ENCODE assay signal across 20 cellular contexts in genomic region chr3:48567500-48567899, GRCh38. TPM values are rescaled to one million over a fixed set of nuclear protein-coding genes. Genes with fewer than 3 reads are reported as not detected.
DNase-seq lines count a peak whose midpoint lies in the region; ATAC-seq and TF ChIP-seq lines count a peak whose summit lies in the region.
"Had no signal": no experiment of that assay in that cellular context is flagged by ENCODE, and none has a peak within 500 bp of the region (broad histone marks: within the 10 kb centered on the region; RNA-seq: fewer than 3 reads in every experiment).

No MANE protein-coding gene starts in this region.

- H3K9me3 Mint-ChIP-seq in HFFc6 (no peaks in the 10 kb centered on the region), endothelial cell (ENCODE audit: unreplicated experiment) (no peaks in the 10 kb centered on the region), osteocyte (ENCODE audit: unreplicated experiment) (no peaks in the 10 kb centered on the region)
- H3K9me3 Mint-ChIP-seq in activated T-helper 17 cell treated with anti-CD3 and anti-CD28 coated beads, Interleukin-2, amount 50 U/mL, for 72 hours, result no peaks in the 10 kb centered on the region
- H3K9me3 Mint-ChIP-seq: CD8-positive, alpha-beta T cell; GM23338; H9 had no signal

- DNase-seq in HFFc6 (no peak), endothelial cell (ENCODE audit: low spot score) (no peak), osteocyte (ENCODE audit: extremely low spot score, unreplicated experiment) (no peak), NCI-H446 (lab: John Stamatoyannopoulos, UW) (no peak), NCI-H187 (lab: John Stamatoyannopoulos, UW) (no peak)
- DNase-seq: AML-193; Caco-2; CD8-positive, alpha-beta T cell; H9; KG1; MM.1S; NCI-H2029 treated with DMSO at 0.1 percent for 48 hours; NCI-H510A; NCI-H69; SIG-M5 had no signal

- peaks cover 53% of the 10 kb centered on the region for H3K4me1 Mint-ChIP-seq in HFFc6 (ENCODE audit: low read depth)
- peaks cover 20% of the 10 kb centered on the region for H3K4me1 Mint-ChIP-seq in activated T-helper 17 cell treated with anti-CD3 and anti-CD28 coated beads, Interleukin-2, amount 50 U/mL, for 72 hours
- H3K4me1 Mint-ChIP-seq in endothelial cell (ENCODE audit: unreplicated experiment), result peaks cover 6% of the 10 kb centered on the region
- H3K4me1 Mint-ChIP-seq in osteocyte (ENCODE audit: unreplicated experiment), result peaks cover 39% of the 10 kb centered on the region

- no peak overlapping the region for H3K4me3 Mint-ChIP-seq in HFFc6
- no peak overlapping the region for H3K4me3 Mint-ChIP-seq in activated T-helper 17 cell treated with anti-CD3 and anti-CD28 coated beads, Interleukin-2, amount 50 U/mL, for 72 hours
- peak overlapping the region; percentile 19 for H3K4me3 Mint-ChIP-seq in endothelial cell (ENCODE audit: unreplicated experiment)
- no peak overlapping the region for H3K4me3 Mint-ChIP-seq in osteocyte (ENCODE audit: unreplicated experiment)
- H3K4me3 Mint-ChIP-seq: CD8-positive, alpha-beta T cell; GM23338; H9 had no signal

- peak overlapping the region; percentile 97 for H3K27ac Mint-ChIP-seq in HFFc6
- H3K27ac Mint-ChIP-seq in activated T-helper 17 cell treated with anti-CD3 and anti-CD28 coated beads, Interleukin-2, amount 50 U/mL, for 72 hours, result peak overlapping the region; percentile 89
- no peak overlapping the region for H3K27ac Mint-ChIP-seq in endothelial cell (ENCODE audit: unreplicated experiment)
- peak overlapping the region; percentile 6 for H3K27ac Mint-ChIP-seq in osteocyte (ENCODE audit: unreplicated experiment)
- H3K27ac Mint-ChIP-seq: CD8-positive, alpha-beta T cell; GM23338 had no signal

- peaks cover 22% of the 10 kb centered on the region for H3K36me3 Mint-ChIP-seq in HFFc6 (ENCODE audit: low read depth)
- H3K36me3 Mint-ChIP-seq in activated T-helper 17 cell treated with anti-CD3 and anti-CD28 coated beads, Interleukin-2, amount 50 U/mL, for 72 hours (ENCODE audit: low read depth), result no peaks in the 10 kb centered on the region
- peaks cover 3% of the 10 kb centered on the region for H3K36me3 Mint-ChIP-seq in endothelial cell (ENCODE audit: low read depth, unreplicated experiment)
- peaks cover 1% of the 10 kb centered on the region for H3K36me3 Mint-ChIP-seq in osteocyte (ENCODE audit: unreplicated experiment)
- H3K36me3 Mint-ChIP-seq: CD8-positive, alpha-beta T cell had no signal

- TF ChIP-seq CTCF in HFFc6 (IDR thresholded peaks at IDR 0.05) (no peak), endothelial cell (IDR thresholded peaks at IDR 0.05; ENCODE audit: unreplicated experiment) (no peak), osteocyte (IDR thresholded peaks at IDR 0.05) (no peak)

- H3K27me3 Mint-ChIP-seq in HFFc6 (ENCODE audit: insufficient read depth), result peaks cover 7% of the 10 kb centered on the region
- no peaks in the 10 kb centered on the region for H3K27me3 Mint-ChIP-seq in activated T-helper 17 cell treated with anti-CD3 and anti-CD28 coated beads, Interleukin-2, amount 50 U/mL, for 72 hours
- peaks cover 19% of the 10 kb centered on the region for H3K27me3 Mint-ChIP-seq in endothelial cell (ENCODE audit: unreplicated experiment)
- no peaks in the 10 kb centered on the region for H3K27me3 Mint-ChIP-seq in osteocyte (ENCODE audit: unreplicated experiment)

- ATAC-seq in activated T-helper 17 cell treated with anti-CD3 and anti-CD28 coated beads, Interleukin-2, amount 50 U/mL, for 72 hours (replicated peaks), result no peak
- no peak for ATAC-seq in GM21360 (IDR thresholded peaks at IDR 0.05; ENCODE audit: unreplicated experiment)
- ATAC-seq: A549; CD8-positive, alpha-beta T cell; GM23338; Panc1 had no signal

RNA-seq across cellular contexts. Expression of gene UCN2, which starts 3.9 kb away (rescaled TPM):
- 1 to 10 TPM; 4.3 to 6.4 (median 5.0) TPM for total RNA-seq in HFFc6 (2021; fragmentation: NEBNext Ultra II Directional; extraction: Animal tissue kit (Norgen Biotek cat#: 25700))
- under 1 TPM in 1 of 2 donors, not detected in 1; 0.34 TPM for total RNA-seq in activated T-helper 17 cell treated with anti-CD3 and anti-CD28 coated beads, Interleukin-2, amount 50 U/mL, for 72 hours
- total RNA-seq in endothelial cell (ENCODE audit: unreplicated experiment), result 0.77 TPM
- 0.81 and 0.89 TPM in 2 replicates for total RNA-seq in osteocyte
- total RNA-seq: CD8-positive, alpha-beta T cell had no signal

RNA-seq across cellular contexts. Expression of gene PFKFB4, which starts 10.9 kb away (rescaled TPM):
- total RNA-seq in HFFc6 (2021; fragmentation: NEBNext Ultra II Directional; extraction: Animal tissue kit (Norgen Biotek cat#: 25700)), result 10 to 100 TPM in 1 of 6 experiments, 1 to 10 TPM in 5; 7.5 to 10.5 (median 8.9) TPM
- total RNA-seq in activated T-helper 17 cell treated with anti-CD3 and anti-CD28 coated beads, Interleukin-2, amount 50 U/mL, for 72 hours, result 100 to 1,000 TPM in 1 of 2 donors, 10 to 100 TPM in 1; 52.5 to 277 TPM
- total RNA-seq in endothelial cell (ENCODE audit: unreplicated experiment), result 11.5 TPM
- 7.1 TPM in 2 replicates for total RNA-seq in osteocyte

RNA-seq across cellular contexts. Expression of gene COL7A1, which starts 27.6 kb away (rescaled TPM):
- total RNA-seq in HFFc6 (2021; fragmentation: NEBNext Ultra II Directional; extraction: Animal tissue kit (Norgen Biotek cat#: 25700)), result 100 to 1,000 TPM in 1 of 6 experiments, 10 to 100 TPM in 5; 74.9 to 113 (median 80.8) TPM
- 1 to 10 TPM; 6.1 to 6.3 TPM for total RNA-seq in activated T-helper 17 cell treated with anti-CD3 and anti-CD28 coated beads, Interleukin-2, amount 50 U/mL, for 72 hours
- total RNA-seq in endothelial cell (ENCODE audit: unreplicated experiment) (5.2 TPM), osteocyte (16.6 and 18.9 TPM in 2 replicates)

RNA-seq across cellular contexts. Expression of gene UQCRC1, which starts 41.9 kb away (rescaled TPM):
- 100 to 1,000 TPM; 254 to 322 (median 276) TPM for total RNA-seq in HFFc6 (2021; fragmentation: NEBNext Ultra II Directional; extraction: Animal tissue kit (Norgen Biotek cat#: 25700))
- total RNA-seq in activated T-helper 17 cell treated with anti-CD3 and anti-CD28 coated beads, Interleukin-2, amount 50 U/mL, for 72 hours, result 100 to 1,000 TPM; 177 to 269 TPM
- total RNA-seq in endothelial cell (ENCODE audit: unreplicated experiment) (165 TPM), osteocyte (201 and 202 TPM in 2 replicates)

RNA-seq across cellular contexts. Expression of gene TMEM89, which starts 54.1 kb away (rescaled TPM):
- total RNA-seq in HFFc6 (2021; fragmentation: NEBNext Ultra II Directional; extraction: Animal tissue kit (Norgen Biotek cat#: 25700)), result under 1 TPM in 1 of 6 experiments, not detected in 5; 0.25 TPM
- total RNA-seq in activated T-helper 17 cell treated with anti-CD3 and anti-CD28 coated beads, Interleukin-2, amount 50 U/mL, for 72 hours, result 1 to 10 TPM; 1.0 to 1.1 TPM
- total RNA-seq in endothelial cell (ENCODE audit: unreplicated experiment) (0.44 TPM), osteocyte (not detected in 2 replicates)
- total RNA-seq: Caco-2; CD8-positive, alpha-beta T cell; GM23338 had no signal
